Comparison of ENCODE assay signal across 17 cellular contexts in the genomic region with DNA sequence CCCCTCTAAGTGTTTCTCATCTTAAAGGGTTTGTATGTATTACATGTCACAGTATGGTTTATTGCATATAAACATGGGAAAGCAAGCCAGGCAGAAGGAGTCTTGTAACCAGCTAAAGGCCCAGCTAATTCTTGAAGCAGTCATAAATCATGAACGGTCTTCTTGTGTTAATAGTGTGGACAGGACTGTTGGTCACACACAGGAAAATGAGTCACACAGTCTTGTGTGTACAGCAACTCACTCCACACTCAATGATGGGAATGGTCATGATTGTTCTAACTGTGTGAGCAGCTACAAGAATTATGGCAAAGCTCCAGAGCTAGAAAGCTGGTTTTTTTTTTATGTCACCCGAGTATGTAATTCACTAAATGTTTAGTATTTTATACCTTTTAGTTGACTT.
DNase-seq lines count a peak whose midpoint lies in the region; ATAC-seq and TF ChIP-seq lines count a peak whose summit lies in the region.
"Had no signal": no experiment of that assay in that cellular context is flagged by ENCODE, and none has a peak within 500 bp of the region (broad histone marks: within the 10 kb centered on the region; RNA-seq: fewer than 3 reads in every experiment).

No MANE protein-coding gene starts in this region.

- in situ Hi-C loops in gastrocnemius medialis (cut with MboI; ENCODE audit: low sequenced_read_pairs in 4 of 4), result no loop called here

- ATAC-seq in gastrocnemius medialis (peak; percentile 73 to 89), Right ventricle myocardium inferior (no peak)
- ATAC-seq: activated CD4-positive, alpha-beta T cell treated with anti-CD3 and anti-CD28 coated beads for 36 hours had no signal

- H3K9me3 ChIP-seq in gastrocnemius medialis, result no peaks in the 10 kb centered on the region
- H3K9me3 ChIP-seq: BLaER1 treated with 17β-estradiol and CSF1 and Interleukin-3, amounts not matched to agents 10 nM and 100 nM; esophagus muscularis mucosa had no signal

- H3K36me3 ChIP-seq in gastrocnemius medialis, result no peaks in the 10 kb centered on the region
- H3K36me3 ChIP-seq: BLaER1 treated with 17β-estradiol and CSF1 and Interleukin-3, amounts not matched to agents 10 nM and 100 nM; esophagus muscularis mucosa had no signal

- intact Hi-C loops in gastrocnemius medialis (cut with DNase I; ENCODE audit: low total_unique reads) (no loop called here), Right ventricle myocardium inferior (cut with DNase I) (no loop called here)

- TF ChIP-seq POLR2A in gastrocnemius medialis (IDR thresholded peaks at IDR 0.05), result no peak

- TF ChIP-seq CTCF in gastrocnemius medialis (IDR thresholded peaks at IDR 0.05 in 4 of 5, conservative IDR thresholded peaks at IDR 0.05 in 1 of 5), result no peak

- DNase-seq in H4 (ENCODE audit: low spot score), result peak; percentile 31
- peak; percentile 17 for DNase-seq in astrocyte of the hippocampus (ENCODE audit: low read depth, low spot score)
- DNase-seq in foreskin melanocyte, result peak; percentile 82
- no peak for DNase-seq in gastrocnemius medialis
- DNase-seq in activated effector memory CD4-positive, alpha-beta T cell treated with anti-CD3 and anti-CD28 coated beads, Interleukin-2, amount 50 U/mL, for 16 hours, result no peak
- DNase-seq in Right ventricle myocardium inferior (ENCODE audit: missing footprints), result no peak
- DNase-seq in activated CD8-positive, alpha-beta memory T cell treated with anti-CD3 and anti-CD28 coated beads, Interleukin-2, amount 50 U/mL, for 48 hours, result no peak
- DNase-seq in COLO668 (lab: John Stamatoyannopoulos, UW; ENCODE audit: unreplicated experiment), result no peak
- DNase-seq: activated CD4-positive, alpha-beta T cell treated with anti-CD3 and anti-CD28 coated beads for 36 hours; activated naive CD8-positive, alpha-beta T cell treated with anti-CD3 and anti-CD28 coated beads, Interleukin-2, amount 10 ng/mL, durations not matched to agents 7 days and 5 days; DND-41; NCI-H187; NCI-H526 treated with DMSO at 0.1 percent for 48 hours; nucleus accumbens; RPMI8226 had no signal

- H3K4me1 ChIP-seq in gastrocnemius medialis, result peaks cover 75 to 77% of the 10 kb centered on the region in 2 donors

- H3K27ac ChIP-seq in gastrocnemius medialis, result peak overlapping the region; percentile 29 to 89 (median 72)
- H3K27ac ChIP-seq: BLaER1 treated with 17β-estradiol and CSF1 and Interleukin-3, amounts not matched to agents 10 nM and 100 nM; esophagus muscularis mucosa had no signal

- no peaks in the 10 kb centered on the region for H3K27me3 ChIP-seq in gastrocnemius medialis
- H3K27me3 ChIP-seq: BLaER1 treated with 17β-estradiol and CSF1 and Interleukin-3, amounts not matched to agents 10 nM and 100 nM; esophagus muscularis mucosa had no signal

- H3K4me3 ChIP-seq in gastrocnemius medialis, result no peak overlapping the region
- H3K4me3 ChIP-seq: BLaER1 treated with 17β-estradiol and CSF1 and Interleukin-3, amounts not matched to agents 10 nM and 100 nM; esophagus muscularis mucosa had no signal

Comparison
In these comparisons a context has a peak if more than half of its experiments do, and no peak if none do; other contexts are left out.
1. DNase-seq: peak in H4 (single experiment), astrocyte of the hippocampus (single experiment) and foreskin melanocyte (single experiment); none in gastrocnemius medialis (0 of 2), activated effector memory CD4-positive, alpha-beta T cell treated with anti-CD3 and anti-CD28 coated beads, Interleukin-2, amount 50 U/mL, for 16 hours (single experiment), Right ventricle myocardium inferior (single experiment), activated CD8-positive, alpha-beta memory T cell treated with anti-CD3 and anti-CD28 coated beads, Interleukin-2, amount 50 U/mL, for 48 hours (single experiment) and COLO668 (single experiment).